In genomic region chr20:17530153-17530552, GRCh38 we compare ENCODE assay signal across 1 cellular context.
TF ChIP-seq lines count a peak whose summit lies in the region.

No MANE protein-coding gene starts in this region.

TF ChIP-seq in H1, 55 proteins besides CTCF, POLR2A, EP300 and RAD21:
- TF ChIP-seq ASH2L (IDR thresholded peaks at IDR 0.05; ENCODE audit: low read length) (no peak), EGR1 (IDR thresholded peaks at IDR 0.05; ENCODE audit: borderline replicate concordance, low read depth, low read length) (no peak), KDM5A (IDR thresholded peaks at IDR 0.05; ENCODE audit: low read length) (no peak), KDM1A (IDR thresholded peaks at IDR 0.05; ENCODE audit: borderline replicate concordance, low read length) (peak; percentile 68; the same call in 1 of the 2 replicates)
